1 cellular context compared by ENCODE assay signal in the genomic region with DNA sequence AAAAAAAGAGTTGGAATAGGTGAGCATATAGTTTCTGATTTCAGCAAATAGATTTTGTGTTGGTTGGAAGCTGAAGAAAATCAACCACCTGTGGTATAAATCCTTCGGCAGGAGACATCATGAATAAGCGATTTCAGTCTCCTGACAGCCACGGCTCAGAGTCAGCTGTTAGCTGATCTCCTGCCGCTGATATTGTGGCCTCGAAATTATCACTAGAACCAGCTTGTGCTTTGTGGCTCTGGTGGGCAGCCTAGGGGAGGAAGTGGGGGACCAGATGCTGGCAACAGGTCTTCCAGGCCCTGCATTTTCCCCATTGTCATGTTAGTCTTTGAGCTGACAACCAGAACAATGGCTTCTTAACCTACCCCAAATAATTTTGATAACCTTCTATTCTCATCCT.
TF ChIP-seq lines count a peak whose summit lies in the region.

No MANE protein-coding gene starts in this region.

TF ChIP-seq in K562, 482 proteins besides CTCF, POLR2A, EP300 and RAD21 (continued from another document and continues in another):
- TF ChIP-seq, protein P1, sequence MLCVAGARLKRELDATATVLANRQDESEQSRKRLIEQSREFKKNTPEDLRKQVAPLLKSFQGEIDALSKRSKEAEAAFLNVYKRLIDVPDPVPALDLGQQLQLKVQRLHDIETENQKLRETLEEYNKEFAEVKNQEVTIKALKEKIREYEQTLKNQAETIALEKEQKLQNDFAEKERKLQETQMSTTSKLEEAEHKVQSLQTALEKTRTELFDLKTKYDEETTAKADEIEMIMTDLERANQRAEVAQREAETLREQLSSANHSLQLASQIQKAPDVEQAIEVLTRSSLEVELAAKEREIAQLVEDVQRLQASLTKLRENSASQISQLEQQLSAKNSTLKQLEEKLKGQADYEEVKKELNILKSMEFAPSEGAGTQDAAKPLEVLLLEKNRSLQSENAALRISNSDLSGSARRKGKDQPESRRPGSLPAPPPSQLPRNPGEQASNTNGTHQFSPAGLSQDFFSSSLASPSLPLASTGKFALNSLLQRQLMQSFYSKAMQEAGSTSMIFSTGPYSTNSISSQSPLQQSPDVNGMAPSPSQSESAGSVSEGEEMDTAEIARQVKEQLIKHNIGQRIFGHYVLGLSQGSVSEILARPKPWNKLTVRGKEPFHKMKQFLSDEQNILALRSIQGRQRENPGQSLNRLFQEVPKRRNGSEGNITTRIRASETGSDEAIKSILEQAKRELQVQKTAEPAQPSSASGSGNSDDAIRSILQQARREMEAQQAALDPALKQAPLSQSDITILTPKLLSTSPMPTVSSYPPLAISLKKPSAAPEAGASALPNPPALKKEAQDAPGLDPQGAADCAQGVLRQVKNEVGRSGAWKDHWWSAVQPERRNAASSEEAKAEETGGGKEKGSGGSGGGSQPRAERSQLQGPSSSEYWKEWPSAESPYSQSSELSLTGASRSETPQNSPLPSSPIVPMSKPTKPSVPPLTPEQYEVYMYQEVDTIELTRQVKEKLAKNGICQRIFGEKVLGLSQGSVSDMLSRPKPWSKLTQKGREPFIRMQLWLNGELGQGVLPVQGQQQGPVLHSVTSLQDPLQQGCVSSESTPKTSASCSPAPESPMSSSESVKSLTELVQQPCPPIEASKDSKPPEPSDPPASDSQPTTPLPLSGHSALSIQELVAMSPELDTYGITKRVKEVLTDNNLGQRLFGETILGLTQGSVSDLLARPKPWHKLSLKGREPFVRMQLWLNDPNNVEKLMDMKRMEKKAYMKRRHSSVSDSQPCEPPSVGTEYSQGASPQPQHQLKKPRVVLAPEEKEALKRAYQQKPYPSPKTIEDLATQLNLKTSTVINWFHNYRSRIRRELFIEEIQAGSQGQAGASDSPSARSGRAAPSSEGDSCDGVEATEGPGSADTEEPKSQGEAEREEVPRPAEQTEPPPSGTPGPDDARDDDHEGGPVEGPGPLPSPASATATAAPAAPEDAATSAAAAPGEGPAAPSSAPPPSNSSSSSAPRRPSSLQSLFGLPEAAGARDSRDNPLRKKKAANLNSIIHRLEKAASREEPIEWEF (CRISPR knock-in tag; IDR thresholded peaks at IDR 0.05): no peak
- TF ChIP-seq POLR2AphosphoS5 (IDR thresholded peaks at IDR 0.05; ENCODE audit: control insufficient read depth, insufficient read depth, low read depth, low read length) (peak; percentile 40; the same call in 1 of the 2 replicates), HNRNPLL (IDR thresholded peaks at IDR 0.05; ENCODE audit: low read depth, low read length, poor library complexity, severe bottlenecking) (no peak), BDP1 (IDR thresholded peaks at IDR 0.05; ENCODE audit: insufficient read depth, insufficient read length) (no peak), NBN (IDR thresholded peaks at IDR 0.05; ENCODE audit: low read depth) (no peak), CBFA2T2 (conservative IDR thresholded peaks at IDR 0.05) (peak; percentile 71), FOXP1 (CRISPR knock-in tag; IDR thresholded peaks at IDR 0.05) (no peak), PML (IDR thresholded peaks at IDR 0.05; ENCODE audit: low read length) (peak; percentile 79; the same call in 1 of the 2 replicates), PCBP2 (IDR thresholded peaks at IDR 0.05; ENCODE audit: low read depth, low read length, poor library complexity, severe bottlenecking) (no peak), NFE2 (IDR thresholded peaks at IDR 0.05; ENCODE audit: low read depth) (peak; percentile 90), TBP (optimal IDR thresholded peaks at IDR 0.05; ENCODE audit: low read depth, low read length) (no peak), ETV1 (tag; conservative IDR thresholded peaks at IDR 0.05; ENCODE audit: low read depth) (no peak), SPI1 (IDR thresholded peaks at IDR 0.05; ENCODE audit: borderline replicate concordance, low read depth, low read length) (peak; percentile 89), U2AF2 (optimal IDR thresholded peaks at IDR 0.05; ENCODE audit: low read depth, low read length) (no peak), NR4A1 (CRISPR knock-in tag; IDR thresholded peaks at IDR 0.05) (no peak), NR4A1 (tag; IDR thresholded peaks at IDR 0.05) (no peak), TCF7 (IDR thresholded peaks at IDR 0.05; ENCODE audit: borderline replicate concordance) (no peak), TEAD4 (IDR thresholded peaks at IDR 0.05; ENCODE audit: low read length) (peak; percentile 93), TEAD4 (CRISPR knock-in tag; IDR thresholded peaks at IDR 0.05; ENCODE audit: borderline replicate concordance) (no peak), ZKSCAN1 (IDR thresholded peaks at IDR 0.05; ENCODE audit: low read depth, low read length) (no peak), BHLHE40 (IDR thresholded peaks at IDR 0.05; ENCODE audit: low read length) (peak; percentile 53; the same call in 1 of the 2 replicates), DDX20 (tag; IDR thresholded peaks at IDR 0.05; ENCODE audit: low read depth) (no peak), SRSF9 (IDR thresholded peaks at IDR 0.05; ENCODE audit: borderline replicate concordance, low read depth, low read length) (no peak), CHCHD3 (CRISPR knock-in tag; IDR thresholded peaks at IDR 0.05) (no peak), RNF2 (IDR thresholded peaks at IDR 0.05) (peak; percentile 47; the same call in 1 of the 2 replicates), ARID2 (IDR thresholded peaks at IDR 0.05) (no peak), MAFG (tag; conservative IDR thresholded peaks at IDR 0.05) (peak; percentile 39; the same call in 1 of the 2 replicates), KDM1A (IDR thresholded peaks at IDR 0.05) (no peak), FOXJ3 (CRISPR knock-in tag; IDR thresholded peaks at IDR 0.05) (no peak), ZNF764 (CRISPR knock-in tag; IDR thresholded peaks at IDR 0.05; ENCODE audit: low read depth) (no peak), ADNP (tag; IDR thresholded peaks at IDR 0.05) (no peak), NFXL1 (CRISPR knock-in tag; IDR thresholded peaks at IDR 0.05) (no peak), SRSF3 (IDR thresholded peaks at IDR 0.05; ENCODE audit: insufficient read depth, low read length) (no peak), TCF3 (CRISPR knock-in tag; IDR thresholded peaks at IDR 0.05) (peak; percentile 70), RUNX1 (IDR thresholded peaks at IDR 0.05; ENCODE audit: low read depth) (peak; percentile 65; the same call in 1 of the 2 replicates), TRIM24 (IDR thresholded peaks at IDR 0.05) (peak in 1 of 2 experiments; percentile 48; a peak in 1 of 4 replicates), ESRRA (IDR thresholded peaks at IDR 0.05; ENCODE audit: borderline replicate concordance, low read depth) (peak; percentile 36; the same call in 1 of the 2 replicates), TOE1 (IDR thresholded peaks at IDR 0.05; ENCODE audit: borderline replicate concordance) (no peak), TOE1 (CRISPR knock-in tag; IDR thresholded peaks at IDR 0.05; ENCODE audit: borderline replicate concordance, low read depth) (no peak), ZNF311 (CRISPR knock-in tag; IDR thresholded peaks at IDR 0.05) (peak; percentile 79), PURB (CRISPR knock-in tag; IDR thresholded peaks at IDR 0.05; ENCODE audit: low read depth) (no peak), CREB1 (IDR thresholded peaks at IDR 0.05) (no peak), CREB1 (CRISPR knock-in tag; IDR thresholded peaks at IDR 0.05) (no peak), BRF1 (IDR thresholded peaks at IDR 0.05; ENCODE audit: borderline replicate concordance, extremely low read depth, insufficient read length) (no peak), RBM17 (IDR thresholded peaks at IDR 0.05; ENCODE audit: borderline replicate concordance, low read depth, low read length) (no peak)
- TF ChIP-seq, protein P2, sequence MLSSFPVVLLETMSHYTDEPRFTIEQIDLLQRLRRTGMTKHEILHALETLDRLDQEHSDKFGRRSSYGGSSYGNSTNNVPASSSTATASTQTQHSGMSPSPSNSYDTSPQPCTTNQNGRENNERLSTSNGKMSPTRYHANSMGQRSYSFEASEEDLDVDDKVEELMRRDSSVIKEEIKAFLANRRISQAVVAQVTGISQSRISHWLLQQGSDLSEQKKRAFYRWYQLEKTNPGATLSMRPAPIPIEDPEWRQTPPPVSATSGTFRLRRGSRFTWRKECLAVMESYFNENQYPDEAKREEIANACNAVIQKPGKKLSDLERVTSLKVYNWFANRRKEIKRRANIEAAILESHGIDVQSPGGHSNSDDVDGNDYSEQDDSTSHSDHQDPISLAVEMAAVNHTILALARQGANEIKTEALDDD (IDR thresholded peaks at IDR 0.05): no peak
- TF ChIP-seq, protein P3, sequence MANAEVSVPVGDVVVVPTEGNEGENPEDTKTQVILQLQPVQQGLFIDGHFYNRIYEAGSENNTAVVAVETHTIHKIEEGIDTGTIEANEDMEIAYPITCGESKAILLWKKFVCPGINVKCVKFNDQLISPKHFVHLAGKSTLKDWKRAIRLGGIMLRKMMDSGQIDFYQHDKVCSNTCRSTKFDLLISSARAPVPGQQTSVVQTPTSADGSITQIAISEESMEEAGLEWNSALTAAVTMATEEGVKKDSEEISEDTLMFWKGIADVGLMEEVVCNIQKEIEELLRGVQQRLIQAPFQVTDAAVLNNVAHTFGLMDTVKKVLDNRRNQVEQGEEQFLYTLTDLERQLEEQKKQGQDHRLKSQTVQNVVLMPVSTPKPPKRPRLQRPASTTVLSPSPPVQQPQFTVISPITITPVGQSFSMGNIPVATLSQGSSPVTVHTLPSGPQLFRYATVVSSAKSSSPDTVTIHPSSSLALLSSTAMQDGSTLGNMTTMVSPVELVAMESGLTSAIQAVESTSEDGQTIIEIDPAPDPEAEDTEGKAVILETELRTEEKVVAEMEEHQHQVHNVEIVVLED (CRISPR knock-in tag; IDR thresholded peaks at IDR 0.05): no peak
- TF ChIP-seq, protein P4, sequence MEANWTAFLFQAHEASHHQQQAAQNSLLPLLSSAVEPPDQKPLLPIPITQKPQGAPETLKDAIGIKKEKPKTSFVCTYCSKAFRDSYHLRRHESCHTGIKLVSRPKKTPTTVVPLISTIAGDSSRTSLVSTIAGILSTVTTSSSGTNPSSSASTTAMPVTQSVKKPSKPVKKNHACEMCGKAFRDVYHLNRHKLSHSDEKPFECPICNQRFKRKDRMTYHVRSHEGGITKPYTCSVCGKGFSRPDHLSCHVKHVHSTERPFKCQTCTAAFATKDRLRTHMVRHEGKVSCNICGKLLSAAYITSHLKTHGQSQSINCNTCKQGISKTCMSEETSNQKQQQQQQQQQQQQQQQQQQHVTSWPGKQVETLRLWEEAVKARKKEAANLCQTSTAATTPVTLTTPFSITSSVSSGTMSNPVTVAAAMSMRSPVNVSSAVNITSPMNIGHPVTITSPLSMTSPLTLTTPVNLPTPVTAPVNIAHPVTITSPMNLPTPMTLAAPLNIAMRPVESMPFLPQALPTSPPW (CRISPR knock-in tag; IDR thresholded peaks at IDR 0.05): peak; percentile 65; the same call in 1 of the 2 replicates
- TF ChIP-seq, protein P5, sequence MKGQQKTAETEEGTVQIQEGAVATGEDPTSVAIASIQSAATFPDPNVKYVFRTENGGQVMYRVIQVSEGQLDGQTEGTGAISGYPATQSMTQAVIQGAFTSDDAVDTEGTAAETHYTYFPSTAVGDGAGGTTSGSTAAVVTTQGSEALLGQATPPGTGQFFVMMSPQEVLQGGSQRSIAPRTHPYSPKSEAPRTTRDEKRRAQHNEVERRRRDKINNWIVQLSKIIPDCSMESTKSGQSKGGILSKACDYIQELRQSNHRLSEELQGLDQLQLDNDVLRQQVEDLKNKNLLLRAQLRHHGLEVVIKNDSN (CRISPR knock-in tag; IDR thresholded peaks at IDR 0.05): no peak
- TF ChIP-seq, protein P6, sequence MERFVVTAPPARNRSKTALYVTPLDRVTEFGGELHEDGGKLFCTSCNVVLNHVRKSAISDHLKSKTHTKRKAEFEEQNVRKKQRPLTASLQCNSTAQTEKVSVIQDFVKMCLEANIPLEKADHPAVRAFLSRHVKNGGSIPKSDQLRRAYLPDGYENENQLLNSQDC (CRISPR knock-in tag; IDR thresholded peaks at IDR 0.05): no peak
- TF ChIP-seq, protein P7, sequence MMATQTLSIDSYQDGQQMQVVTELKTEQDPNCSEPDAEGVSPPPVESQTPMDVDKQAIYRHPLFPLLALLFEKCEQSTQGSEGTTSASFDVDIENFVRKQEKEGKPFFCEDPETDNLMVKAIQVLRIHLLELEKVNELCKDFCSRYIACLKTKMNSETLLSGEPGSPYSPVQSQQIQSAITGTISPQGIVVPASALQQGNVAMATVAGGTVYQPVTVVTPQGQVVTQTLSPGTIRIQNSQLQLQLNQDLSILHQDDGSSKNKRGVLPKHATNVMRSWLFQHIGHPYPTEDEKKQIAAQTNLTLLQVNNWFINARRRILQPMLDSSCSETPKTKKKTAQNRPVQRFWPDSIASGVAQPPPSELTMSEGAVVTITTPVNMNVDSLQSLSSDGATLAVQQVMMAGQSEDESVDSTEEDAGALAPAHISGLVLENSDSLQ (IDR thresholded peaks at IDR 0.05): peak; percentile 66
- TF ChIP-seq, protein P8, sequence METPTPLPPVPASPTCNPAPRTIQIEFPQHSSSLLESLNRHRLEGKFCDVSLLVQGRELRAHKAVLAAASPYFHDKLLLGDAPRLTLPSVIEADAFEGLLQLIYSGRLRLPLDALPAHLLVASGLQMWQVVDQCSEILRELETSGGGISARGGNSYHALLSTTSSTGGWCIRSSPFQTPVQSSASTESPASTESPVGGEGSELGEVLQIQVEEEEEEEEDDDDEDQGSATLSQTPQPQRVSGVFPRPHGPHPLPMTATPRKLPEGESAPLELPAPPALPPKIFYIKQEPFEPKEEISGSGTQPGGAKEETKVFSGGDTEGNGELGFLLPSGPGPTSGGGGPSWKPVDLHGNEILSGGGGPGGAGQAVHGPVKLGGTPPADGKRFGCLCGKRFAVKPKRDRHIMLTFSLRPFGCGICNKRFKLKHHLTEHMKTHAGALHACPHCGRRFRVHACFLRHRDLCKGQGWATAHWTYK (CRISPR knock-in tag; IDR thresholded peaks at IDR 0.05): peak; percentile 97
- TF ChIP-seq, protein P9, sequence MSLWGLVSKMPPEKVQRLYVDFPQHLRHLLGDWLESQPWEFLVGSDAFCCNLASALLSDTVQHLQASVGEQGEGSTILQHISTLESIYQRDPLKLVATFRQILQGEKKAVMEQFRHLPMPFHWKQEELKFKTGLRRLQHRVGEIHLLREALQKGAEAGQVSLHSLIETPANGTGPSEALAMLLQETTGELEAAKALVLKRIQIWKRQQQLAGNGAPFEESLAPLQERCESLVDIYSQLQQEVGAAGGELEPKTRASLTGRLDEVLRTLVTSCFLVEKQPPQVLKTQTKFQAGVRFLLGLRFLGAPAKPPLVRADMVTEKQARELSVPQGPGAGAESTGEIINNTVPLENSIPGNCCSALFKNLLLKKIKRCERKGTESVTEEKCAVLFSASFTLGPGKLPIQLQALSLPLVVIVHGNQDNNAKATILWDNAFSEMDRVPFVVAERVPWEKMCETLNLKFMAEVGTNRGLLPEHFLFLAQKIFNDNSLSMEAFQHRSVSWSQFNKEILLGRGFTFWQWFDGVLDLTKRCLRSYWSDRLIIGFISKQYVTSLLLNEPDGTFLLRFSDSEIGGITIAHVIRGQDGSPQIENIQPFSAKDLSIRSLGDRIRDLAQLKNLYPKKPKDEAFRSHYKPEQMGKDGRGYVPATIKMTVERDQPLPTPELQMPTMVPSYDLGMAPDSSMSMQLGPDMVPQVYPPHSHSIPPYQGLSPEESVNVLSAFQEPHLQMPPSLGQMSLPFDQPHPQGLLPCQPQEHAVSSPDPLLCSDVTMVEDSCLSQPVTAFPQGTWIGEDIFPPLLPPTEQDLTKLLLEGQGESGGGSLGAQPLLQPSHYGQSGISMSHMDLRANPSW (CRISPR knock-in tag; IDR thresholded peaks at IDR 0.05): no peak
